ENCODE assay signal across 18 cellular contexts in genomic region chr12:52715416-52715815, GRCh38. TPM values are rescaled to one million over a fixed set of nuclear protein-coding genes. Genes with fewer than 3 reads are reported as not detected.
DNase-seq lines count a peak whose midpoint lies in the region; ATAC-seq, FAIRE-seq and TF ChIP-seq lines count a peak whose summit lies in the region.
"Had no signal": no experiment of that assay in that cellular context is flagged by ENCODE, and none has a peak within 500 bp of the region (broad histone marks: within the 10 kb centered on the region; RNA-seq: fewer than 3 reads in every experiment).

No MANE protein-coding gene starts in this region.

- H3K9me3 Mint-ChIP-seq in endothelial cell (ENCODE audit: unreplicated experiment), result peaks cover 4% of the 10 kb centered on the region
- H3K9me3 Mint-ChIP-seq: activated T-helper 1 cell treated with anti-CD3 and anti-CD28 coated beads, Interleukin-12 subunit alpha, Interleukin-12 subunit beta, Interleukin-2, Interleukin-4 antibody, amounts not matched to agents 30 ng/mL and 10 ng/mL and 1 ng/mL, durations not matched to agents 14 hours and 24 hours and 36 hours had no signal

- H4K20me1 ChIP-seq in SK-N-SH (ENCODE audit: insufficient read depth) (no peaks in the 10 kb centered on the region), MM.1S (ENCODE audit: insufficient read depth, low read length) (no peaks in the 10 kb centered on the region)

- H3K27me3 ChIP-seq in SK-N-SH (ENCODE audit: insufficient read depth), result peaks cover 44% of the 10 kb centered on the region
- peaks cover 66% of the 10 kb centered on the region for H3K27me3 ChIP-seq in MM.1S (replicated peaks; ENCODE audit: insufficient read depth, low read length)
- peaks cover 4 to 10% of the 10 kb centered on the region in 2 donors for H3K27me3 ChIP-seq in small intestine (ENCODE audit: control insufficient read depth in 2 of 2, insufficient read depth in 2 of 2, low read length in 2 of 2)
- no peaks in the 10 kb centered on the region for H3K27me3 ChIP-seq in right cardiac atrium (ENCODE audit: control insufficient read depth, insufficient read depth)

- TF ChIP-seq CTCF in SK-N-SH (IDR thresholded peaks at IDR 0.05) (no peak; the same call in 1 of the 2 replicates), MM.1S (IDR thresholded peaks at IDR 0.05; ENCODE audit: low read length) (peak; percentile 28; the same call in 1 of the 2 replicates), endothelial cell (IDR thresholded peaks at IDR 0.05; ENCODE audit: unreplicated experiment) (no peak)

- no peak overlapping the region for H3K9ac ChIP-seq in SK-N-SH
- H3K9ac ChIP-seq in MM.1S (ENCODE audit: low read length), result no peak overlapping the region

- CTCF ChIA-PET in SK-N-SH (lab: Yijun Ruan, JAX), result interaction anchor here (0.9 kb wide), 1 partner anchor 150 kb away, joined by 3 read pairs; no protein-coding TSS in a partner anchor

- no peak overlapping the region for H3K4me2 ChIP-seq in SK-N-SH
- no peak overlapping the region for H3K4me2 ChIP-seq in MM.1S (ENCODE audit: low read depth, low read length)

- no peak for TF ChIP-seq RAD21 in SK-N-SH (IDR thresholded peaks at IDR 0.05; ENCODE audit: low read length)

- H3K27ac ChIP-seq in SK-N-SH (ENCODE audit: low read depth in 2 of 2, low read length in 1 of 2) (no peak overlapping the region), MM.1S (ENCODE audit: low read length) (no peak overlapping the region), small intestine (ENCODE audit: low read depth in 1 of 2, low read length in 1 of 2) (no peak overlapping the region), right cardiac atrium (ENCODE audit: low read length) (no peak overlapping the region)

- no peaks in the 10 kb centered on the region for H3K9me3 ChIP-seq in SK-N-SH
- no peaks in the 10 kb centered on the region for H3K9me3 ChIP-seq in MM.1S (replicated peaks; ENCODE audit: insufficient read depth, low read length)
- H3K9me3 ChIP-seq in small intestine (ENCODE audit: control insufficient read depth, low read depth), result no peaks in the 10 kb centered on the region
- H3K9me3 ChIP-seq in right cardiac atrium (ENCODE audit: control insufficient read depth, low read length), result no peaks in the 10 kb centered on the region

- H3K4me3 ChIP-seq in SK-N-SH (ENCODE audit: low read depth in 2 of 2, low read length in 1 of 2) (no peak overlapping the region), MM.1S (ENCODE audit: low read length) (no peak overlapping the region), small intestine (ENCODE audit: low read depth in 1 of 2, low read length in 2 of 2) (no peak overlapping the region), right cardiac atrium (ENCODE audit: low read length) (no peak overlapping the region)

- H3K27me3 Mint-ChIP-seq in endothelial cell (ENCODE audit: unreplicated experiment), result peaks cover 17% of the 10 kb centered on the region

- no peak for TF ChIP-seq EP300 in SK-N-SH (IDR thresholded peaks at IDR 0.05; ENCODE audit: borderline replicate concordance in 1 of 2, low read depth in 1 of 2, low read length in 1 of 2)

- WGBS in SK-N-SH (ENCODE audit: low lambda C conversion rate), result 46% methylated on average over 8 of the region's 14 CpGs
- 58 to 71% (median 67%) methylated on average over 14 of the region's 14 CpGs for WGBS in small intestine, 3 donors
- 78% methylated on average over 14 of the region's 14 CpGs for WGBS in right cardiac atrium

- H2AFZ ChIP-seq in SK-N-SH (ENCODE audit: low read depth) (no peak overlapping the region), MM.1S (ENCODE audit: low read length) (no peak overlapping the region)

- peaks cover 7% of the 10 kb centered on the region for H3K4me1 Mint-ChIP-seq in endothelial cell (ENCODE audit: unreplicated experiment)

- H3K36me3 ChIP-seq in SK-N-SH (replicated peaks in 1 of 2; ENCODE audit: control insufficient read depth in 1 of 2, insufficient read depth in 2 of 2, low read length in 1 of 2) (no peaks in the 10 kb centered on the region), MM.1S (replicated peaks; ENCODE audit: insufficient read depth, low read length) (no peaks in the 10 kb centered on the region), small intestine (ENCODE audit: control insufficient read depth in 2 of 2, insufficient read depth in 2 of 2, low read length in 2 of 2) (no peaks in the 10 kb centered on the region)

- DNase-seq in SK-N-SH, result peak; percentile 30
- DNase-seq in MM.1S, result no peak
- peak; percentile 31 for DNase-seq in endothelial cell (ENCODE audit: low spot score)
- peak; percentile 30 for DNase-seq in small intestine
- DNase-seq in right cardiac atrium, result no peak
- no peak for DNase-seq in activated CD4-positive, alpha-beta T cell treated with anti-CD3 and anti-CD28 coated beads, Interleukin-2, amount 50 U/mL, for 4 hours
- no peak for DNase-seq in GM12892 (ENCODE audit: insufficient read length)
- DNase-seq: activated CD4-positive, CD25-positive, alpha-beta regulatory T cell treated with anti-CD3 and anti-CD28 coated beads, Interleukin-2, amount 50 U/mL, for 72 hours; DMS153; glutamatergic neuron; IMR-90; left ventricle myocardium superior; NCI-H1930; nucleus accumbens; stimulated activated CD4-positive, alpha-beta T cell treated with anti-CD3 and anti-CD28 coated beads, Interleukin-12 subunit alpha, Interleukin-12 subunit beta, amount 100 ng/mL, for 4 hours had no signal

- intact Hi-C loops in right cardiac atrium (cut with DNase I), result no loop called here

- no peak overlapping the region for H3K27ac Mint-ChIP-seq in endothelial cell (ENCODE audit: unreplicated experiment)
- H3K27ac Mint-ChIP-seq: activated T-helper 1 cell treated with anti-CD3 and anti-CD28 coated beads, Interleukin-12 subunit alpha, Interleukin-12 subunit beta, Interleukin-2, Interleukin-4 antibody, amounts not matched to agents 30 ng/mL and 10 ng/mL and 1 ng/mL, durations not matched to agents 14 hours and 24 hours and 36 hours had no signal

- no peaks in the 10 kb centered on the region for H3F3A ChIP-seq in SK-N-SH (replicated peaks; ENCODE audit: insufficient read depth)
- H3F3A ChIP-seq in MM.1S (ENCODE audit: insufficient read depth, low read length), result no peaks in the 10 kb centered on the region

- no peak for FAIRE-seq in small intestine (lab: Jason Lieb, UNC)
- no peak for FAIRE-seq in GM12892 (lab: Jason Lieb, UNC)
- FAIRE-seq: GM18507 had no signal

- no peaks in the 10 kb centered on the region for H3K36me3 Mint-ChIP-seq in endothelial cell (ENCODE audit: low read depth, unreplicated experiment)

- TF ChIP-seq POLR2A in GM12892 (IDR thresholded peaks at IDR 0.05; ENCODE audit: low read depth, low read length), result no peak

- H3K4me1 ChIP-seq in SK-N-SH (ENCODE audit: control insufficient read depth in 1 of 2, insufficient read depth in 2 of 2, low read depth in 1 of 2, low read length in 1 of 2), result no peaks in the 10 kb centered on the region
- H3K4me1 ChIP-seq in MM.1S (ENCODE audit: low read length), result no peaks in the 10 kb centered on the region
- no peaks in the 10 kb centered on the region for H3K4me1 ChIP-seq in small intestine (ENCODE audit: control insufficient read depth in 2 of 2, insufficient read depth in 1 of 2, low read depth in 1 of 2, low read length in 1 of 2)
- no peaks in the 10 kb centered on the region for H3K4me1 ChIP-seq in right cardiac atrium (ENCODE audit: control insufficient read depth, insufficient read depth, low read length)

- no peak overlapping the region for H3K4me3 Mint-ChIP-seq in endothelial cell (ENCODE audit: unreplicated experiment)
- H3K4me3 Mint-ChIP-seq: activated T-helper 1 cell treated with anti-CD3 and anti-CD28 coated beads, Interleukin-12 subunit alpha, Interleukin-12 subunit beta, Interleukin-2, Interleukin-4 antibody, amounts not matched to agents 30 ng/mL and 10 ng/mL and 1 ng/mL, durations not matched to agents 14 hours and 24 hours and 36 hours had no signal

- H3K9me2 ChIP-seq in SK-N-SH, result no peaks in the 10 kb centered on the region
- no peaks in the 10 kb centered on the region for H3K9me2 ChIP-seq in MM.1S (replicated peaks; ENCODE audit: insufficient read depth, low read length)

- no peaks in the 10 kb centered on the region; the same call in 1 of the 2 replicates for H3K79me2 ChIP-seq in SK-N-SH (ENCODE audit: insufficient read depth)
- H3K79me2 ChIP-seq in MM.1S (ENCODE audit: low read length), result no peaks in the 10 kb centered on the region

- ATAC-seq in SK-N-SH treated with all-trans-retinoic acid at 6 μM for 48 hours (no peak), right cardiac atrium (no peak)
- ATAC-seq: left ventricle myocardium superior had no signal

- POLR2A ChIA-PET in SK-N-SH (lab: Yijun Ruan, JAX), result no interaction called here

TF ChIP-seq in SK-N-SH, 30 proteins besides CTCF, POLR2A, EP300 and RAD21 (continues in another document):
- TF ChIP-seq MEF2A (IDR thresholded peaks at IDR 0.05; ENCODE audit: borderline replicate concordance, low read depth) (no peak), SMC3 (IDR thresholded peaks at IDR 0.05; ENCODE audit: low read depth, low read length) (no peak), GABPA (IDR thresholded peaks at IDR 0.05; ENCODE audit: low read depth) (no peak), CHD2 (IDR thresholded peaks at IDR 0.05; ENCODE audit: low read length, partially characterized antibody) (no peak), FOXJ3 (CRISPR knock-in tag; IDR thresholded peaks at IDR 0.05) (no peak), ELF1 (IDR thresholded peaks at IDR 0.05) (no peak), RXRA (IDR thresholded peaks at IDR 0.05; ENCODE audit: borderline replicate concordance, low read depth) (no peak)

TF ChIP-seq in SK-N-SH treated with all-trans-retinoic acid at 6 μM for 48 hours, 23 proteins besides CTCF, POLR2A, EP300 and RAD21 (continues in another document):
- no peak for TF ChIP-seq GLIS3 (CRISPR knock-in tag; IDR thresholded peaks at IDR 0.05)

RNA-seq across cellular contexts. Expression of gene KRT77, which starts 12.1 kb away (rescaled TPM):
- not detected in 2 replicates for polyA plus RNA-seq in SK-N-SH (2012; rRNA removed)
- polyA plus RNA-seq in SK-N-SH (2012; cell fraction: cytosol; rRNA removed), result not detected in 2 replicates
- polyA plus RNA-seq in SK-N-SH (2012; cell fraction: nucleus; rRNA removed), result not detected in 2 replicates
- total RNA-seq in endothelial cell (ENCODE audit: unreplicated experiment), result not detected
- polyA plus RNA-seq in small intestine, result under 1 TPM in 1 of 3 donors, not detected in 2; 0.01 TPM
- not detected for total RNA-seq in right cardiac atrium
- not detected for polyA plus RNA-seq in right cardiac atrium
- not detected for polyA plus RNA-seq in GM12892 (2012; ENCODE audit: missing spikeins)
- total RNA-seq: activated T-helper 1 cell treated with anti-CD3 and anti-CD28 coated beads, Interleukin-12 subunit alpha, Interleukin-12 subunit beta, Interleukin-2, Interleukin-4 antibody, amounts not matched to agents 30 ng/mL and 10 ng/mL and 1 ng/mL, durations not matched to agents 14 hours and 24 hours and 36 hours; IMR-90; left ventricle myocardium superior had no signal
- polyA plus RNA-seq: IMR-90 had no signal

RNA-seq across cellular contexts. Expression of gene KRT1, which starts 35.2 kb away (rescaled TPM):
- polyA plus RNA-seq in SK-N-SH (2012; rRNA removed) (not detected in 2 replicates), small intestine (not detected), right cardiac atrium (not detected)
- not detected in 2 replicates for polyA plus RNA-seq in SK-N-SH (2012; cell fraction: cytosol; rRNA removed)
- polyA plus RNA-seq in SK-N-SH (2012; cell fraction: nucleus; rRNA removed), result not detected in 2 replicates
- total RNA-seq in endothelial cell (ENCODE audit: unreplicated experiment) (not detected), right cardiac atrium (not detected)
- not detected for polyA plus RNA-seq in GM12892 (2012; ENCODE audit: missing spikeins)
- total RNA-seq: activated T-helper 1 cell treated with anti-CD3 and anti-CD28 coated beads, Interleukin-12 subunit alpha, Interleukin-12 subunit beta, Interleukin-2, Interleukin-4 antibody, amounts not matched to agents 30 ng/mL and 10 ng/mL and 1 ng/mL, durations not matched to agents 14 hours and 24 hours and 36 hours; IMR-90 had no signal
- polyA plus RNA-seq: IMR-90 had no signal

Comparison
In these comparisons a context has a peak if more than half of its experiments do, and no peak if none do; other contexts are left out.
1. DNase-seq: peak in SK-N-SH (single experiment), endothelial cell (single experiment) and small intestine (single experiment); none in MM.1S (single experiment), right cardiac atrium (0 of 3), activated CD4-positive, alpha-beta T cell treated with anti-CD3 and anti-CD28 coated beads, Interleukin-2, amount 50 U/mL, for 4 hours (0 of 2) and GM12892 (single experiment).